In genomic region chr11:65116370-65117205, GRCh38 we compare ENCODE assay signal across 8 cellular contexts. TPM values are rescaled to one million over a fixed set of nuclear protein-coding genes. Genes with fewer than 3 reads are reported as not detected.
DNase-seq lines count a peak whose midpoint lies in the region; TF ChIP-seq lines count a peak whose summit lies in the region.

No MANE protein-coding gene starts in this region.

- H3K36me3 Mint-ChIP-seq in activated T-cell treated with anti-CD3 and anti-CD28 coated beads, Interleukin-2, amount 50 U/mL, for 24 hours (ENCODE audit: low read depth) = peaks cover 71% of the 10 kb centered on the region

- peaks cover 7% of the 10 kb centered on the region for H4K20me1 ChIP-seq in osteoblast (ENCODE audit: insufficient read depth, low read length)

- no peak for TF ChIP-seq CTCF in GM12864 (IDR thresholded peaks at IDR 0.05; ENCODE audit: low read depth, low read length, missing control alignments)
- TF ChIP-seq CTCF in osteoblast (IDR thresholded peaks at IDR 0.05; ENCODE audit: extremely low read depth, low read depth, low read length) = no peak

- peaks cover 42% of the 10 kb centered on the region for H3K36me3 ChIP-seq in osteoblast (ENCODE audit: insufficient read depth, low read length)

- H3K27ac ChIP-seq in osteoblast (ENCODE audit: low read depth, low read length) = peak overlapping the region; percentile 93

- H3K4me1 ChIP-seq in osteoblast (ENCODE audit: insufficient read depth, low read length) = peaks cover 34% of the 10 kb centered on the region

- H3K4me3 ChIP-seq in GM12864 (ENCODE audit: low read depth, low read length) = peak overlapping the region; percentile 84
- H3K4me3 ChIP-seq in osteoblast (ENCODE audit: insufficient read depth, low read length) = peak overlapping the region; percentile 97

- H3K9me3 Mint-ChIP-seq in activated T-cell treated with anti-CD3 and anti-CD28 coated beads, Interleukin-2, amount 50 U/mL, for 24 hours = no peaks in the 10 kb centered on the region

- no peak overlapping the region for H2AFZ ChIP-seq in osteoblast (ENCODE audit: low read length)

- H3K27ac Mint-ChIP-seq in activated T-cell treated with anti-CD3 and anti-CD28 coated beads, Interleukin-2, amount 50 U/mL, for 24 hours = peak overlapping the region; percentile 98

- H3K9me3 ChIP-seq in osteoblast (ENCODE audit: low read depth, low read length) = no peaks in the 10 kb centered on the region

- no peaks in the 10 kb centered on the region for H3K27me3 Mint-ChIP-seq in activated T-cell treated with anti-CD3 and anti-CD28 coated beads, Interleukin-2, amount 50 U/mL, for 24 hours

- H3K4me2 ChIP-seq in osteoblast (ENCODE audit: insufficient read depth, low read length) = peak overlapping the region; percentile 91

- DNase-seq in GM12864 (ENCODE audit: low read depth) (no peak), NCI-H1105 (lab: John Stamatoyannopoulos, UW) (peak; percentile 6), fibroblast of gingiva (ENCODE audit: low read depth) (peak; percentile 40), osteoblast (ENCODE audit: insufficient read length, low spot score, missing footprints) (peak; percentile 97), T1000 (lab: John Stamatoyannopoulos, UW) (no peak), SKM-1 treated with dmso at 0.1 percent for 144 hours (lab: John Stamatoyannopoulos, UW; ENCODE audit: unreplicated experiment) (no peak), 8988T (no peak)
- DNase-seq in activated T-cell treated with anti-CD3 and anti-CD28 coated beads, Interleukin-2, amount 50 U/mL, for 24 hours = peak; percentile 80

- peaks cover 73% of the 10 kb centered on the region for H3K4me1 Mint-ChIP-seq in activated T-cell treated with anti-CD3 and anti-CD28 coated beads, Interleukin-2, amount 50 U/mL, for 24 hours (ENCODE audit: low read depth)

- no peaks in the 10 kb centered on the region for H3K27me3 ChIP-seq in osteoblast (ENCODE audit: insufficient read depth, low read length)

- peak overlapping the region; percentile 89 for H3K4me3 Mint-ChIP-seq in activated T-cell treated with anti-CD3 and anti-CD28 coated beads, Interleukin-2, amount 50 U/mL, for 24 hours

- peaks cover 37% of the 10 kb centered on the region for H3K79me2 ChIP-seq in osteoblast (ENCODE audit: insufficient read depth, low read length)

RNA-seq across cellular contexts. Expression of gene ZNHIT2, which starts 0.9 kb away (rescaled TPM):
- total RNA-seq in osteoblast = 12.3 and 12.4 TPM in 2 replicates

RNA-seq across cellular contexts. Expression of gene TM7SF2, which starts 4.9 kb away (rescaled TPM):
- 8.8 and 10.1 TPM in 2 replicates for total RNA-seq in osteoblast

RNA-seq across cellular contexts. Expression of gene FAU, which starts 5.3 kb away (rescaled TPM):
- 94.3 and 118 TPM in 2 replicates for total RNA-seq in osteoblast

RNA-seq across cellular contexts. Expression of gene MRPL49, which starts 5.5 kb away (rescaled TPM):
- total RNA-seq in osteoblast = 37.4 and 41.6 TPM in 2 replicates

RNA-seq across cellular contexts. Expression of gene SYVN1, which starts 17.7 kb away (rescaled TPM):
- 10.3 and 11.9 TPM in 2 replicates for total RNA-seq in osteoblast

Comparison
In these comparisons a context has a peak if more than half of its experiments do, and no peak if none do; other contexts are left out.
1. DNase-seq: peak in NCI-H1105 (single experiment), activated T-cell treated with anti-CD3 and anti-CD28 coated beads, Interleukin-2, amount 50 U/mL, for 24 hours (single experiment), fibroblast of gingiva (single experiment) and osteoblast (single experiment); none in GM12864 (single experiment), T1000 (single experiment), SKM-1 treated with dmso at 0.1 percent for 144 hours (single experiment) and 8988T (single experiment).